Comparison of ENCODE assay signal across 8 cellular contexts in the genomic region with DNA sequence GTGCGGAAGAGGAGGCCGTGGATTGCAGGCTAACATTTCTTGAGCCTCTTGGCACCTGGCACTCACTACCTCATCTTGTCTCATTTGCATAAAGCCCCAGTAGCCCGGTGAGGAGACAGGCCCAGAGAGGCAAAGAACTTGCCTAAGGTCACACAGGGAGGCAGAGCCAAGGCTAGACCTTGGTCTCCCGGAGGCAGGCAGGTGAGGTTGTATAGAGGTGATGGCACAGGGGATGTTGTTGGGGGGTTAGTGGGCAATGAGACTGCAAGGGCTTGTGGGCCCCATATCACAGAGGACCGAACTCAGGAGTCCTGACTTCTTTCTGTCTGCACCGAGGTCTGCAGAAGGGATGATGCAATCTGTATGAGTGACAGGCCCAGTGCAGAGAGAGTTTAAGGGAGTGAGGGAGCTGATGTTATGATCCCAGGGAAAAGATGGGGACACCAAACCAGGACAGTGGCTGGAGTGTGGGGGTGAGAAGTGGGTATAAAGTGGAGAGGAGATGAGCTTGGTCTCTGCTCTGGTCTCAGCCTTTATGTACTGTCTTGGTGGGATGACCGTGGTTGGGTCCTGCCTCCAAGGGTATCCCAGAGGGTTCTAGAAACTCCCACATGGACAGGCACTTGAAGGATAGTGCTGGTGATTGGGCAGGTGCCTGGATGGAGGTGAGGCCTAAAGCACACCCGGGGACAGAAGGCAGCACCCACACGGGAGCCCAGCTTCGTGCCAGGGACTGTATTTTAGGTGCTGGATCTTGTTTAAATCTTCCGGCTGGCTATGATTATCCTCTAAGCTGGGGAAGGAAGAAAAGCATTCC. TPM values are rescaled to one million over a fixed set of nuclear protein-coding genes. Genes with fewer than 3 reads are reported as not detected.
A peak's percentile ranks its signal among the peaks of the same experiment; 100 is the strongest.
DNase-seq lines count a peak whose midpoint lies in the region; ATAC-seq and TF ChIP-seq lines count a peak whose summit lies in the region.

No MANE protein-coding gene starts in this region.

- no peaks in the 10 kb centered on the region for H3K9me3 ChIP-seq in AG04450 (ENCODE audit: control insufficient read depth, insufficient read depth, low read length)

- H3K27me3 ChIP-seq in AG04450 (ENCODE audit: control insufficient read depth, insufficient read depth, low read length) = no peaks in the 10 kb centered on the region

- no peak overlapping the region for H3K4me3 ChIP-seq in AG04450 (ENCODE audit: low read depth, low read length)

- CTCF ChIA-PET in AG04450 (lab: Charles Lee) = interaction anchor here (0.7 to 4.8 kb wide), 5 partner anchors 12 to 111 kb away, joined by 3 to 30 read pairs (median 3); no protein-coding TSS in a partner anchor

- peak overlapping the region; percentile 68 for H3K27ac ChIP-seq in AG04450 (ENCODE audit: low read depth, low read length)
- H3K27ac ChIP-seq in epithelial cell of prostate = peak overlapping the region; percentile 98

- DNase-seq in AG04450 (ENCODE audit: low read depth, low spot score) (no peak), NAMALWA (ENCODE audit: low spot score) (peak; percentile 31), epithelial cell of prostate (ENCODE audit: low read depth, low spot score) (no peak), omental fat pad (ENCODE audit: low spot score) (no peak), NCI-H345 treated with DMSO at 0.1 percent for 48 hours (lab: John Stamatoyannopoulos, UW; ENCODE audit: unreplicated experiment) (no peak), HuH-7 (ENCODE audit: low spot score) (no peak), COR-L47 (lab: John Stamatoyannopoulos, UW) (no peak)
- DNase-seq in activated CD4-positive, alpha-beta T cell treated with anti-CD3 and anti-CD28 coated beads, Interleukin-2, amount 50 U/mL, for 1 hour = no peak

- TF ChIP-seq CTCF in AG04450 (IDR thresholded peaks at IDR 0.05; ENCODE audit: low read depth, low read length) = no peak
- TF ChIP-seq CTCF in omental fat pad (IDR thresholded peaks at IDR 0.05) = no peak

- POLR2A ChIA-PET in AG04450 (lab: Yijun Ruan, JAX) = interaction anchor here (1.0 to 1.8 kb wide), 3 partner anchors 9 to 12 kb away, joined by 3 to 8 read pairs (median 4); no protein-coding TSS in a partner anchor

- peak; percentile 1 for ATAC-seq in omental fat pad (ENCODE audit: low FRiP score)

RNA-seq across cellular contexts. Expression of gene GSN, which starts 21.8 kb away (rescaled TPM):
- polyA plus RNA-seq in AG04450 (2011; rRNA removed) = 421 and 565 TPM in 2 replicates
- polyA minus RNA-seq in AG04450 (2011; rRNA and poly(A)+ RNA removed) = 513 and 805 TPM in 2 replicates
- 1,000 to 10,000 TPM; 3,140 to 6,734 (median 4,294) TPM for total RNA-seq in omental fat pad
